ENCODE assay signal across 12 cellular contexts in the genomic region with DNA sequence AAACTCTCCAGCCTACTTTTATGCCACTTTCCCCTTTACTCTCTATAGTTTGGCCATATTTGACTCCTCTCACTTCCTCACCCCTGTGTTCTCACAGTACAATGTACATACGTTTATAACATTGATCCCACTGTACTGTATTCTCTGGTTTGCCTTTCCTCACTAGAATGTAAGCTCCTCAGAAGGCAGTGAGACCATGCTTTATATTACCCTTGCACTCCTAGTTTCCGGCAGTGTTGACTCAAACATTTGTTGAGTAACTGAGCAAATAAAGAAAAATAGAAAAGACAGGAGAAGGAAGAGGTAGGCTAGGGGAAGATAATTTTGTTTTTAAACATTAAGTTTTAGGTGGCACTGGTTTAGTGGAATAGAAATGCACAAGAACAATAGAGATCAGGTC. TPM values are rescaled to one million over a fixed set of nuclear protein-coding genes. Genes with fewer than 3 reads are reported as not detected.
"Had no signal": no experiment of that assay in that cellular context is flagged by ENCODE, and none has a peak within 500 bp of the region (broad histone marks: within the 10 kb centered on the region; RNA-seq: fewer than 3 reads in every experiment).

No MANE protein-coding gene starts in this region.

RNA-seq across cellular contexts. Expression of a gene that starts 17.9 kb away (rescaled TPM):
- total RNA-seq: ascending aorta, bronchial epithelial cell, WTC11 had no signal

RNA-seq across cellular contexts. Expression of a gene that starts 48.1 kb away (rescaled TPM):
- total RNA-seq: activated CD4-positive, alpha-beta memory T cell treated with anti-CD3 and anti-CD28 coated beads, Interleukin-2, amount 10 ng/mL, durations not matched to agents 7 days and 5 days; activated CD4-positive, alpha-beta T cell treated with anti-CD3 and anti-CD28 coated beads for 36 hours; activated CD4-positive, alpha-beta T cell treated with anti-CD3 and anti-CD28 coated beads, Interleukin-2, amount 10 ng/mL, durations not matched to agents 7 days and 5 days; activated CD8-positive, alpha-beta memory T cell treated with anti-CD3 and anti-CD28 coated beads, Interleukin-2, amount 10 ng/mL, durations not matched to agents 7 days and 5 days; activated CD8-positive, alpha-beta T cell treated with anti-CD3 and anti-CD28 coated beads, Interleukin-2, amount 10 ng/mL, durations not matched to agents 7 days and 5 days; activated naive CD8-positive, alpha-beta T cell treated with anti-CD3 and anti-CD28 coated beads, Interleukin-2, amount 10 ng/mL, durations not matched to agents 7 days and 5 days; activated T-helper 2 cell treated with anti-CD3 and anti-CD28 coated beads, Interferon-gamma antibody, Interleukin-2, Interleukin-4, amounts not matched to agents 10 μg/mL and 5 μg/mL and 100 μg/mL, durations not matched to agents 14 hours and 24 hours and 36 hours; ascending aorta; bronchial epithelial cell; cardiac muscle cell; WTC11 had no signal
- polyA plus RNA-seq: adipose tissue, cardiac muscle cell had no signal
